8 cellular contexts compared by ENCODE assay signal in genomic region chrX:71541546-71542022, GRCh38. TPM values are rescaled to one million over a fixed set of nuclear protein-coding genes. Genes with fewer than 3 reads are reported as not detected.
A peak's percentile ranks its signal among the peaks of the same experiment; 100 is the strongest.
DNase-seq lines count a peak whose midpoint lies in the region; ATAC-seq and TF ChIP-seq lines count a peak whose summit lies in the region.
"Had no signal": no experiment of that assay in that cellular context is flagged by ENCODE, and none has a peak within 500 bp of the region (broad histone marks: within the 10 kb centered on the region; RNA-seq: fewer than 3 reads in every experiment).

No MANE protein-coding gene starts in this region.

- H3K4me1 ChIP-seq in left lung = peaks cover 0 to 77% of the 10 kb centered on the region in 2 donors
- H3K4me1 ChIP-seq: parathyroid adenoma had no signal

- peak overlapping the region; percentile 53 for H3K27ac Mint-ChIP-seq in activated CD4-positive, alpha-beta memory T cell treated with anti-CD3 and anti-CD28 coated beads, Interleukin-2, amount 10 ng/mL, durations not matched to agents 7 days and 5 days

- H3K4me3 Mint-ChIP-seq in activated CD4-positive, alpha-beta memory T cell treated with anti-CD3 and anti-CD28 coated beads, Interleukin-2, amount 10 ng/mL, durations not matched to agents 7 days and 5 days = peak overlapping the region; percentile 66

- no peaks in the 10 kb centered on the region for H3K9me3 Mint-ChIP-seq in activated CD4-positive, alpha-beta memory T cell treated with anti-CD3 and anti-CD28 coated beads, Interleukin-2, amount 10 ng/mL, durations not matched to agents 7 days and 5 days

- TF ChIP-seq CTCF in left lung (IDR thresholded peaks at IDR 0.05) = no peak

- H3K27me3 ChIP-seq in left lung = no peaks in the 10 kb centered on the region

- H3K27me3 Mint-ChIP-seq in activated CD4-positive, alpha-beta memory T cell treated with anti-CD3 and anti-CD28 coated beads, Interleukin-2, amount 10 ng/mL, durations not matched to agents 7 days and 5 days = no peaks in the 10 kb centered on the region

- POLR2A ChIA-PET in activated CD4-positive, alpha-beta memory T cell treated with anti-CD3 and anti-CD28 coated beads, Interleukin-2, amount 10 ng/mL, durations not matched to agents 7 days and 5 days (lab: Charles Lee) = interaction anchor here (0.9 to 6.6 kb wide), 3 partner anchors 9 to 175 kb away, joined by 3 to 87 read pairs (median 4); partner anchors contain the start of gene OGT

- no peak for DNase-seq in activated CD4-positive, alpha-beta memory T cell treated with anti-CD3 and anti-CD28 coated beads, Interleukin-2, amount 10 ng/mL, durations not matched to agents 7 days and 5 days
- DNase-seq in left lung = no peak
- no peak for DNase-seq in DMS 273 treated with DMSO at 0.1 percent for 48 hours (lab: John Stamatoyannopoulos, UW)
- DNase-seq in SKM-1 (lab: John Stamatoyannopoulos, UW; ENCODE audit: unreplicated experiment) = no peak

- peaks cover 59% of the 10 kb centered on the region for H3K4me1 Mint-ChIP-seq in activated CD4-positive, alpha-beta memory T cell treated with anti-CD3 and anti-CD28 coated beads, Interleukin-2, amount 10 ng/mL, durations not matched to agents 7 days and 5 days

- no peak overlapping the region for H3K4me3 ChIP-seq in left lung

- H3K36me3 ChIP-seq in left lung = peaks cover 0 to 24% of the 10 kb centered on the region in 2 donors

- H3K36me3 Mint-ChIP-seq in activated CD4-positive, alpha-beta memory T cell treated with anti-CD3 and anti-CD28 coated beads, Interleukin-2, amount 10 ng/mL, durations not matched to agents 7 days and 5 days (ENCODE audit: low read depth) = peaks cover 73% of the 10 kb centered on the region

- intact Hi-C loops in left lung (cut with DNase I) = no loop called here

- peak overlapping the region; percentile 4 to 66 for H3K27ac ChIP-seq in left lung
- H3K27ac ChIP-seq: parathyroid adenoma had no signal

- CTCF ChIA-PET in activated CD4-positive, alpha-beta memory T cell treated with anti-CD3 and anti-CD28 coated beads, Interleukin-2, amount 10 ng/mL, durations not matched to agents 7 days and 5 days (lab: Charles Lee) = no interaction called here

- ATAC-seq in GM18870 (IDR thresholded peaks at IDR 0.05; ENCODE audit: unreplicated experiment) = peak; percentile 29
- peak; percentile 38 for ATAC-seq in HG03095 (IDR thresholded peaks at IDR 0.05; ENCODE audit: unreplicated experiment)
- peak; percentile 54 for ATAC-seq in left lung
- ATAC-seq in HG03135 (IDR thresholded peaks at IDR 0.05; ENCODE audit: unreplicated experiment) = no peak

- H3K9me3 ChIP-seq in left lung = no peaks in the 10 kb centered on the region

RNA-seq across cellular contexts. Expression of gene OGT, which starts 8.7 kb away (rescaled TPM):
- total RNA-seq in activated CD4-positive, alpha-beta memory T cell treated with anti-CD3 and anti-CD28 coated beads, Interleukin-2, amount 10 ng/mL, durations not matched to agents 7 days and 5 days = 100 to 1,000 TPM; 360 to 382 TPM
- 100 to 1,000 TPM; 117 to 118 TPM for total RNA-seq in left lung

RNA-seq across cellular contexts. Expression of gene GCNA, which starts 36.7 kb away (rescaled TPM):
- 1 to 10 TPM; 4.4 to 5.3 TPM for total RNA-seq in activated CD4-positive, alpha-beta memory T cell treated with anti-CD3 and anti-CD28 coated beads, Interleukin-2, amount 10 ng/mL, durations not matched to agents 7 days and 5 days
- 1 to 10 TPM in 1 of 2 donors, under 1 TPM in 1; 0.64 to 3.2 TPM for total RNA-seq in left lung
